ENCODE assay signal across 8 cellular contexts in the genomic region with DNA sequence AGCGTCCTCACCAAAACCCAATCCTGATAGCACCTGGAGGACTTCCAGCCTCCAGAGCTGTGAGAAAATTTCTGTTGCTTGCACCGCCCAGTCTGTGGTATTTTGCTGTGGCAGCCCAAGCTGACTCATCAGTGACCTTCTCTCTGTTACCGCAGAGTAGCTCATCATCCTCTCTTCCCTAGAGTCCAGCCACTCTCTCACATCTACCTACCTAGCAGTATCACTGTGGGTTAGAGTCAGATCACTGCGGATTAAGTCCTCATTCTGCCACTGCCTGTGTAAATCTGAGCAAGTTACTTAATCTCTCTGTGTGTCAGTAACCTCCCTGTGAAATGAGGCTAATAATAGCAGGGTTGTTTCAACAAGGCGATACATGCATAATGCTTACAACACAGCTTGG. TPM values are rescaled to one million over a fixed set of nuclear protein-coding genes. Genes with fewer than 3 reads are reported as not detected.
DNase-seq lines count a peak whose midpoint lies in the region; ATAC-seq, FAIRE-seq and TF ChIP-seq lines count a peak whose summit lies in the region.

No MANE protein-coding gene starts in this region.

- no peak overlapping the region for H3K27ac Mint-ChIP-seq in stimulated activated memory B cell treated with anti-CD40 and anti-IgM and Interleukin-4, amounts not matched to agents 10 μg/mL and 1 μg/mL and 100 μg/mL, for 72 hours

- H3K4me3 ChIP-seq in A549 = no peak overlapping the region

- no peak for TF ChIP-seq EP300 in A549 (IDR thresholded peaks at IDR 0.05)

- no peak overlapping the region for H3K4me2 ChIP-seq in A549

- H3K9me3 Mint-ChIP-seq in stimulated activated memory B cell treated with anti-CD40 and anti-IgM and Interleukin-4, amounts not matched to agents 10 μg/mL and 1 μg/mL and 100 μg/mL, for 72 hours = no peaks in the 10 kb centered on the region

- TF ChIP-seq RAD21 in A549 (conservative IDR thresholded peaks at IDR 0.05 in 1 of 2, IDR thresholded peaks at IDR 0.05 in 1 of 2) = no peak

- POLR2A ChIA-PET in A549 (lab: Yijun Ruan, JAX) = interaction anchor here (0.5 to 0.9 kb wide), 3 partner anchors 40 to 155 kb away, joined by 3 to 8 read pairs (median 3); a partner anchor contains a TSS

- no peak for TF ChIP-seq POLR2A in A549 (IDR thresholded peaks at IDR 0.05; ENCODE audit: low read length)

- H3K36me3 Mint-ChIP-seq in stimulated activated memory B cell treated with anti-CD40 and anti-IgM and Interleukin-4, amounts not matched to agents 10 μg/mL and 1 μg/mL and 100 μg/mL, for 72 hours = no peaks in the 10 kb centered on the region

- no peak for FAIRE-seq in A549 (lab: Jason Lieb, UNC)

- no peaks in the 10 kb centered on the region for H3K27me3 Mint-ChIP-seq in stimulated activated memory B cell treated with anti-CD40 and anti-IgM and Interleukin-4, amounts not matched to agents 10 μg/mL and 1 μg/mL and 100 μg/mL, for 72 hours

- H3K27ac ChIP-seq in A549 = peak overlapping the region in 1 of 2 experiments; percentile 55; a peak in 2 of 6 replicates

- H3K4me1 ChIP-seq in A549 = peaks cover 14% of the 10 kb centered on the region; the same call in 2 of the 3 replicates

- CTCF ChIA-PET in A549 (lab: Yijun Ruan, JAX) = interaction anchor here (0.6 to 1.4 kb wide), 2 partner anchors 25 to 445 kb away, joined by 3 to 4 read pairs; no protein-coding TSS in a partner anchor

- DNase-seq in A549 (ENCODE audit: low read depth in 1 of 2, low spot score in 1 of 2) (peak in 1 of 2 experiments; percentile 43), HK-2 (ENCODE audit: unreplicated experiment) (peak; percentile 57), fibroblast of peridontal ligament (ENCODE audit: extremely low read depth) (peak; percentile 76), head of caudate nucleus (no peak)
- DNase-seq in activated CD4-positive, alpha-beta T cell treated with anti-CD3 and anti-CD28 coated beads for 4 hours = peak; percentile 29 to 32

- no peak for TF ChIP-seq CTCF in A549 (IDR thresholded peaks at IDR 0.05)

- peaks cover 24% of the 10 kb centered on the region for H3K4me1 Mint-ChIP-seq in stimulated activated memory B cell treated with anti-CD40 and anti-IgM and Interleukin-4, amounts not matched to agents 10 μg/mL and 1 μg/mL and 100 μg/mL, for 72 hours

- intact Hi-C loops in head of caudate nucleus (cut with DNase I) = no loop called here

- WGBS in A549 (ENCODE audit: missing lambda C conversion rate) = 51% methylated on average over 5 of the region's 5 CpGs

- no peak overlapping the region for H3K4me3 Mint-ChIP-seq in stimulated activated memory B cell treated with anti-CD40 and anti-IgM and Interleukin-4, amounts not matched to agents 10 μg/mL and 1 μg/mL and 100 μg/mL, for 72 hours

- ATAC-seq in A549 (peak; percentile 63 to 66; a peak in 5 of 6 replicates), GM19328 (IDR thresholded peaks at IDR 0.05; ENCODE audit: unreplicated experiment) (peak; percentile 63), GM18511 (IDR thresholded peaks at IDR 0.05; ENCODE audit: unreplicated experiment) (no peak)
- ATAC-seq in stimulated activated memory B cell treated with anti-CD40 and anti-IgM and Interleukin-4, amounts not matched to agents 10 μg/mL and 1 μg/mL and 100 μg/mL, for 72 hours = peak; percentile 96

- H3K9me3 ChIP-seq in A549 = no peaks in the 10 kb centered on the region

TF ChIP-seq in A549, 52 proteins besides CTCF, POLR2A, EP300 and RAD21:
- no peak for TF ChIP-seq EHMT2 (IDR thresholded peaks at IDR 0.05; ENCODE audit: low read depth)
- no peak for TF ChIP-seq NR3C1 (IDR thresholded peaks at IDR 0.05)
- TF ChIP-seq TP53 (CRISPR knock-in tag; IDR thresholded peaks at IDR 0.05) = no peak
- TF ChIP-seq HDAC2 (IDR thresholded peaks at IDR 0.05) = no peak
- TF ChIP-seq HEYL (CRISPR knock-in tag; IDR thresholded peaks at IDR 0.05) = no peak

RNA-seq across cellular contexts. Expression of a gene that starts 40.3 kb away (rescaled TPM):
- polyA plus RNA-seq in A549 (2011; rRNA removed) = 22.7 and 23.0 TPM in 2 replicates
- polyA plus RNA-seq in A549 (2012; cell fraction: cytosol; rRNA removed) = 4.1 and 4.5 TPM in 2 replicates
- 5.4 and 7.7 TPM in 2 replicates for polyA plus RNA-seq in A549 (2012; cell fraction: nucleus; rRNA removed)
- polyA plus RNA-seq in A549 (2017; fragmentation: RNase III; extraction: RNeasy Plus Mini Kit Qiagen cat#74134 plus additional on column Dnase treatment) = 7.4 to 8.1 TPM (median 7.6 TPM) in 3 replicates
- polyA minus RNA-seq in A549 (2011; rRNA and poly(A)+ RNA removed) = 12.1 and 13.9 TPM in 2 replicates

Comparison
In these comparisons a context has a peak if more than half of its experiments do, and no peak if none do; other contexts are left out.
1. DNase-seq: peak in HK-2 (single experiment), activated CD4-positive, alpha-beta T cell treated with anti-CD3 and anti-CD28 coated beads for 4 hours (2 of 2) and fibroblast of peridontal ligament (single experiment); none in head of caudate nucleus (0 of 42).